Comparison of ENCODE assay signal across 11 cellular contexts in the genomic region with DNA sequence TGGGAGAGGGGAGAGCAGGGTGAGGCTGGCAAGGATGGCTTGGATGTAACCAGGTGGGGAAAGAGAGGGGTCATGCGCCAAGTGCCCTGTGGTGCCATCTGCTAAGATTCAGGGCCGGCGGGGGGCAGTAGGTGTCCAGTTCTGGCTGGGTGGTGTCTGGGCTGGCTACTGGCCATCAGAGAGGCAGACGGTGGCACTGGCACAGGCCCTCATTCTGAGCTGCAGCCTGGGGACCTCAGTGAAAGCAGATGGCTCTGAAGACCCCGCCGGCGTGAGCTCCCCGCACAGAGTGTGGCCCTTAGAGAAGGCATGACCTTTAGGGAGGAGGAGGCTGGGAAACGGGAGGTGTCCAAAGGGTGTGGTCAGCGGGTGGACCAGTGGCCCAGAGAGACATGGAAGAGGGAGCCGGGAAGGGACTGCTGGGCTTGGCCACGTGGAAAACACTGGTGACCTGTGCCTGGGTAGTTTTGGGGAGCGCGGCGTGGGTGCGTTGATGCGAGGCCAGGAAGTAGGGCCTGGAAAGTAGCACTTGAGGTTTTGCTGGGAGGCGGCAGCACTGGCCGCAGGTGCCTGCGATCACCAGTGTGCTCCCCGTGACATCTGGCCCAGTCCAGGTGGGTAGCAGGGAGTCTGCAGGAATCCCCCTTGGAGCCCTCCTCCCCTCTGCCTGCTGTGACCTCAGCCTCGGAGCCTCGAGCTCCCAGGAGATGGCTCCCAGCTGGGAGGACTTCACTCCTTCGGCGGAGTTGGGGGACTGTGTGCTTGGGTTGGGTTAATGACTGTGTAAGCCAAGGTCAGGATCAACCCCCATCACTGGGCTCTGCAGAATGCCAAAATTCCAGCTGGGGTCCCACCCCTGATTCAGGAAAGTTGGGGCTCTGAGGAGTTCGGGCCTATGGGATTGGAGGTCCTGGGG. TPM values are rescaled to one million over a fixed set of nuclear protein-coding genes. Genes with fewer than 3 reads are reported as not detected.
DNase-seq lines count a peak whose midpoint lies in the region; ATAC-seq and TF ChIP-seq lines count a peak whose summit lies in the region.
"Had no signal": no experiment of that assay in that cellular context is flagged by ENCODE, and none has a peak within 500 bp of the region (broad histone marks: within the 10 kb centered on the region; RNA-seq: fewer than 3 reads in every experiment).

No MANE protein-coding gene starts in this region.

- no peaks in the 10 kb centered on the region for H3K36me3 ChIP-seq in ascending aorta
- H3K36me3 ChIP-seq in left ventricle myocardium inferior: no peaks in the 10 kb centered on the region
- H3K36me3 ChIP-seq in sigmoid colon: no peaks in the 10 kb centered on the region

- H3K4me3 ChIP-seq in GM12865 (ENCODE audit: low read depth, low read length): no peak overlapping the region
- no peak overlapping the region for H3K4me3 ChIP-seq in ascending aorta
- H3K4me3 ChIP-seq in left ventricle myocardium inferior: peak overlapping the region; percentile 36
- H3K4me3 ChIP-seq in sigmoid colon: no peak overlapping the region

- H3K9me3 ChIP-seq in ascending aorta (no peaks in the 10 kb centered on the region), left ventricle myocardium inferior (replicated peaks) (no peaks in the 10 kb centered on the region), sigmoid colon (no peaks in the 10 kb centered on the region)

- no peak for ATAC-seq in GM21619 (IDR thresholded peaks at IDR 0.05; ENCODE audit: unreplicated experiment)

- H3K4me1 ChIP-seq in ascending aorta (peaks cover 9 to 20% of the 10 kb centered on the region in 2 donors), left ventricle myocardium inferior (peaks cover 62% of the 10 kb centered on the region), sigmoid colon (peaks cover 0 to 5% (median 0%) of the 10 kb centered on the region in 4 donors)

- intact Hi-C loops in ascending aorta (cut with DNase I): no loop called here
- intact Hi-C loops in left ventricle myocardium inferior (cut with micrococcal nuclease): no loop called here
- intact Hi-C loops in sigmoid colon (cut with DNase I): no loop called here

- no peak for TF ChIP-seq EP300 in sigmoid colon (IDR thresholded peaks at IDR 0.05)

- TF ChIP-seq CTCF in GM12865 (IDR thresholded peaks at IDR 0.05; ENCODE audit: insufficient read depth, low read depth, low read length, missing control alignments): no peak
- TF ChIP-seq CTCF in ascending aorta (IDR thresholded peaks at IDR 0.05): no peak
- TF ChIP-seq CTCF in left ventricle myocardium inferior (IDR thresholded peaks at IDR 0.05; ENCODE audit: borderline replicate concordance): no peak
- TF ChIP-seq CTCF in sigmoid colon (IDR thresholded peaks at IDR 0.05): no peak
- TF ChIP-seq CTCF in GM13977 (IDR thresholded peaks at IDR 0.05; ENCODE audit: extremely low read depth, insufficient read depth, missing control alignments): no peak

- no peak for TF ChIP-seq POLR2A in sigmoid colon (IDR thresholded peaks at IDR 0.05)

- H3K27me3 ChIP-seq in ascending aorta (no peaks in the 10 kb centered on the region), left ventricle myocardium inferior (ENCODE audit: low read depth) (no peaks in the 10 kb centered on the region), sigmoid colon (peaks cover 0 to 5% (median 0%) of the 10 kb centered on the region in 3 donors)

- in situ Hi-C loops in GM13977 (cut with MboI; ENCODE audit: low pct_unique_long_range_greater_than_20kb, low sequenced_read_pairs, unreplicated experiment): no loop called here

- WGBS in sigmoid colon, 2 donors: 83 to 86% methylated on average over 26 of the region's 26 CpGs

- H3K27ac ChIP-seq in ascending aorta (peak overlapping the region; percentile 73 to 74), left ventricle myocardium inferior (replicated peaks) (peak overlapping the region; percentile 91), sigmoid colon (peak overlapping the region; percentile 56 to 79 (median 63))

- DNase-seq in GM12865 (ENCODE audit: low read depth) (peak; percentile 15), ascending aorta (ENCODE audit: low spot score in 2 of 2) (no peak), left ventricle myocardium inferior (no peak), sigmoid colon (no peak), mucosa of gallbladder (ENCODE audit: low spot score) (no peak), GM13977 (ENCODE audit: low spot score) (no peak), GM19238 (ENCODE audit: insufficient read length, low spot score) (no peak)
- DNase-seq: activated gamma-delta T cell treated with Interleukin-2 at 50 U/mL for 16 hours, NCI-H2081 treated with DMSO at 0.1 percent for 48 hours, small intestine had no signal

RNA-seq across cellular contexts. Expression of a gene that starts 9.3 kb away (rescaled TPM):
- total RNA-seq in ascending aorta (64.5 TPM), left ventricle myocardium inferior (13.6 TPM), sigmoid colon (10 to 100 TPM in 1 of 4 donors, 1 to 10 TPM in 3; 6.4 to 24.4 (median 8.3) TPM), mucosa of gallbladder (50.9 TPM)
- 10 to 100 TPM in 1 of 3 donors, 1 to 10 TPM in 2; 3.0 to 14.2 (median 3.7) TPM for polyA plus RNA-seq in sigmoid colon

RNA-seq across cellular contexts. Expression of a gene that starts 31.2 kb away (rescaled TPM):
- total RNA-seq in ascending aorta (30.8 TPM), left ventricle myocardium inferior (43.5 TPM), sigmoid colon (1 to 10 TPM; 3.1 to 8.9 (median 5.6) TPM), mucosa of gallbladder (11.3 TPM)
- 10 to 100 TPM in 2 of 3 donors, 1 to 10 TPM in 1; 7.4 to 15.0 (median 11.3) TPM for polyA plus RNA-seq in sigmoid colon
